In the genomic region with DNA sequence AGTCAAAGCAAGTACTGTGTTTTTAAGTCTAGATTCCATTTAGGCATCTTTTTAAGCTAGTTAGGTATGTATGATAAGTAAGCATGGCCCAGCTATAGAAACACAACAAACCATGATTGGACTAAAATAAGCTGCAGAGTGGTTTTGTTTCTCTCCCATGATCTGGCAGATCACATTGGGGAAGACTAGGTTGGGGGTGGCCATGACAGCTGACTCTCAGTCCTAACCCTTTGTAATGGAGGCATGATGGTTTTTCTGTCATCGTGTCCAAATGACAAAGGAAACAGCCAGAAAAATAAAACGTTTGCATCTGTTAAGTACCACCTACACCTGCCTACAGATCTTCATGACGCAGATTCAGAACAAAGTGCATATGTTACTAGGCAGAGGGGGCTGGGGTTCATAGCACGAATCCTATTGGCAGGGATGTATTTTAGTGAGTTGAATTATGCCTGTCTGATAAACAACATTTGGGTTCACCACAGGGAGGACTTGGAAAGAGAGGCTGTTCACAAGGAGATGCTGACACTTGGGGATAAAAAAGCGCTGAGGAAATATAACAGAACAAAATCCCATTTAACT, we compare ENCODE assay signal across 15 cellular contexts.
"Had no signal": no experiment of that assay in that cellular context is flagged by ENCODE, and none has a peak within 500 bp of the region (broad histone marks: within the 10 kb centered on the region; RNA-seq: fewer than 3 reads in every experiment).

No MANE protein-coding gene starts in this region.

- ATAC-seq: foreskin keratinocyte; left cardiac atrium; lower lobe of right lung; natural killer cell; stimulated activated naive B cell treated with anti-CD40 and anti-IgM and Interleukin-4, amounts not matched to agents 10 μg/mL and 1 μg/mL and 100 μg/mL, for 72 hours had no signal

- DNase-seq: effector CD4-positive, alpha-beta T cell; endodermal cell; erythroblast; foreskin keratinocyte; head of caudate nucleus; left cardiac atrium; left ventricle myocardium inferior; lower lobe of right lung; natural killer cell; sigmoid colon; stimulated activated CD4-positive, alpha-beta T cell treated with anti-CD3 and anti-CD28 coated beads, Interleukin-2, amount 100 ng/mL, for 24 hours; stimulated activated CD4-positive, alpha-beta T cell treated with anti-CD3 and anti-CD28 coated beads, Interleukin-4, amount 100 ng/mL, for 4 hours; stimulated activated naive B cell treated with anti-CD40 and anti-IgM and Interleukin-4, amounts not matched to agents 10 μg/mL and 1 μg/mL and 100 μg/mL, for 72 hours; stomach; transverse colon had no signal
